Comparison of ENCODE assay signal across 1 cellular context in genomic region chr22:23769321-23769965, GRCh38.
TF ChIP-seq lines count a peak whose summit lies in the region.

No MANE protein-coding gene starts in this region.

TF ChIP-seq in HepG2, 621 proteins besides CTCF, POLR2A, EP300 and RAD21:
- TF ChIP-seq NRL (CRISPR knock-in tag; IDR thresholded peaks at IDR 0.05; ENCODE audit: borderline replicate concordance): 0 out of 2 replicates have a peak, but pooled peaks have one; percentile 25
- peak; percentile 90; the same call in 1 of the 2 replicates for TF ChIP-seq ZNF431 (CRISPR knock-in tag; IDR thresholded peaks at IDR 0.05; ENCODE audit: borderline replicate concordance, low read depth)
- TF ChIP-seq SSRP1 (CRISPR knock-in tag; IDR thresholded peaks at IDR 0.05): no peak
- no peak for TF ChIP-seq NR2F6 (IDR thresholded peaks at IDR 0.05)
- TF ChIP-seq NR2F6 (CRISPR knock-in tag; IDR thresholded peaks at IDR 0.05): peak; percentile 21; the same call in 1 of the 2 replicates
- TF ChIP-seq ZNF687 (CRISPR knock-in tag; IDR thresholded peaks at IDR 0.05): peak; percentile 35; the same call in 1 of the 2 replicates
- no peak for TF ChIP-seq THYN1 (CRISPR knock-in tag; IDR thresholded peaks at IDR 0.05; ENCODE audit: borderline replicate concordance, low read depth)
- TF ChIP-seq ZFX (CRISPR knock-in tag; IDR thresholded peaks at IDR 0.05; ENCODE audit: low read depth): peak; percentile 33; the same call in 1 of the 2 replicates
- TF ChIP-seq TFAP4 (IDR thresholded peaks at IDR 0.05; ENCODE audit: borderline replicate concordance, low read depth): peak; percentile 59; the same call in 1 of the 2 replicates
- TF ChIP-seq GATA4 (IDR thresholded peaks at IDR 0.05; ENCODE audit: borderline replicate concordance, low read depth): no peak
- no peak for TF ChIP-seq STAT5B (CRISPR knock-in tag; IDR thresholded peaks at IDR 0.05)
- TF ChIP-seq HMG20A (CRISPR knock-in tag; IDR thresholded peaks at IDR 0.05; ENCODE audit: borderline replicate concordance): no peak
- 0 out of 2 replicates have a peak, but pooled peaks have one; percentile 22 for TF ChIP-seq ARID4A (CRISPR knock-in tag; IDR thresholded peaks at IDR 0.05; ENCODE audit: borderline replicate concordance)
- TF ChIP-seq TBX2 (CRISPR knock-in tag; IDR thresholded peaks at IDR 0.05; ENCODE audit: borderline replicate concordance): 0 out of 2 replicates have a peak, but pooled peaks have one; percentile 11
- TF ChIP-seq ZBTB33 (CRISPR knock-in tag; IDR thresholded peaks at IDR 0.05): no peak
- 0 out of 2 replicates have a peak, but pooled peaks have one; percentile 34 for TF ChIP-seq PHF21A (CRISPR knock-in tag; IDR thresholded peaks at IDR 0.05)
- TF ChIP-seq PITX1 (CRISPR knock-in tag; IDR thresholded peaks at IDR 0.05): no peak
